ENCODE assay signal across 8 cellular contexts in the genomic region with DNA sequence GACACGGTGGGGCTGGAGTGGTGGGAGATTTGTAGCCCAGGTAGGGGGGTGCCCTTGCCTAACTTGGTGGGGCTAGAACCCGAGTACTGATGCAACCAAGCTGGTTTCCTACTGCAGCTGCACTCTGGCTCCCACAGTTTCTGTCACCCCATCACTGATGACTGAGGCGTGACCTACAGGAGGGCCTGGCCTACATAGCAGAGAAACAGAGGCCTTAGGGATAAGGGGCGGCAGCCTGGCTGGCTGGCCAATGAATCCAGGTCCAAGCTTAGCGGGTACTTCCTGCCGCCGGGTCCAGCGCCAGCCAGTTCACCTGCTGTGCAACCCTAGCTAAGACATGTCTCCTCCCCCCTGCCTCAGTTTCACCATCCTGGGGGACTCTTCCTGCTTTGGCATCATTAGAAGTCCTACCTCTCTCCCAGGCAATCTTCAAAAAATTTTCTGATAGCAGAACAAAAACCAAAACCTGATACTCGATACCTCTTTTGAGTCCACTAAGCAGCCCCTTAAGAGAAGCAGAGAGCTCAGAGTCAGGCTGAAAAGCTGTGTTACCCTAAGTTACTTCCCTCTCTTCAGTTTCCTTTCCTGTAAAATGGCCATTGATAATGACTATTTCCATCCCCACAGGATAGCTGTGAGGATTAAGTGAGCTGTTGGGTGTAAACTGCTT. TPM values are rescaled to one million over a fixed set of nuclear protein-coding genes. Genes with fewer than 3 reads are reported as not detected.
DNase-seq lines count a peak whose midpoint lies in the region; ATAC-seq lines count a peak whose summit lies in the region.

No MANE protein-coding gene starts in this region.

- H3K4me1 Mint-ChIP-seq in activated CD4-positive, alpha-beta T cell treated with anti-CD3 and anti-CD28 coated beads, Interleukin-2, amount 10 ng/mL, durations not matched to agents 24 days and 14 days, result peaks cover 64% of the 10 kb centered on the region

- peak overlapping the region; percentile 82 for H3K27ac Mint-ChIP-seq in activated CD4-positive, alpha-beta T cell treated with anti-CD3 and anti-CD28 coated beads, Interleukin-2, amount 10 ng/mL, durations not matched to agents 24 days and 14 days

- peak overlapping the region; percentile 68 for H3K4me3 Mint-ChIP-seq in activated CD4-positive, alpha-beta T cell treated with anti-CD3 and anti-CD28 coated beads, Interleukin-2, amount 10 ng/mL, durations not matched to agents 24 days and 14 days

- intact Hi-C loops in activated CD4-positive, alpha-beta T cell treated with anti-CD3 and anti-CD28 coated beads, Interleukin-2, amount 10 ng/mL, durations not matched to agents 24 days and 14 days (cut with micrococcal nuclease), result loop anchor here (2.0 kb wide), 4 partner anchors 15 to 53 kb away; partner anchors contain the start of genes AK2 and RNF19B

- peak; percentile 22 for ATAC-seq in HG03196 (IDR thresholded peaks at IDR 0.05; ENCODE audit: unreplicated experiment)

- peaks cover 8% of the 10 kb centered on the region for H3K36me3 Mint-ChIP-seq in activated CD4-positive, alpha-beta T cell treated with anti-CD3 and anti-CD28 coated beads, Interleukin-2, amount 10 ng/mL, durations not matched to agents 24 days and 14 days (ENCODE audit: low read depth)

- peak overlapping the region; percentile 54 for H3K27ac ChIP-seq in cingulate gyrus (ENCODE audit: low read depth, low read length)
- H3K27ac ChIP-seq in substantia nigra (ENCODE audit: low read depth, low read length, poor library complexity, severe bottlenecking), result peak overlapping the region; percentile 56

- no peaks in the 10 kb centered on the region for H3K9me3 Mint-ChIP-seq in activated CD4-positive, alpha-beta T cell treated with anti-CD3 and anti-CD28 coated beads, Interleukin-2, amount 10 ng/mL, durations not matched to agents 24 days and 14 days

- DNase-seq in activated CD4-positive, alpha-beta T cell treated with anti-CD3 and anti-CD28 coated beads, Interleukin-2, amount 10 ng/mL, durations not matched to agents 24 days and 14 days, result no peak
- DNase-seq in activated CD4-positive, alpha-beta T cell treated with anti-CD3 and anti-CD28 coated beads for 4 hours, result no peak
- DNase-seq in substantia nigra (lab: John Stamatoyannopoulos, UW) (no peak), NCI-H345 (lab: John Stamatoyannopoulos, UW) (no peak), HuH-7 (ENCODE audit: low spot score) (no peak)
- DNase-seq in stimulated activated naive CD4-positive, alpha-beta T cell treated with Interleukin-2 at 50 U/mL for 16 hours (lab: John Stamatoyannopoulos, UW), result no peak

- no peaks in the 10 kb centered on the region for H3K27me3 Mint-ChIP-seq in activated CD4-positive, alpha-beta T cell treated with anti-CD3 and anti-CD28 coated beads, Interleukin-2, amount 10 ng/mL, durations not matched to agents 24 days and 14 days

RNA-seq across cellular contexts. Expression of gene RNF19B, which starts 27.3 kb away (rescaled TPM):
- total RNA-seq in activated CD4-positive, alpha-beta T cell treated with anti-CD3 and anti-CD28 coated beads, Interleukin-2, amount 10 ng/mL, durations not matched to agents 24 days and 14 days, result 44.5 and 46.8 TPM in 2 replicates

RNA-seq across cellular contexts. Expression of gene AK2, which starts 44.7 kb away (rescaled TPM):
- 424 and 429 TPM in 2 replicates for total RNA-seq in activated CD4-positive, alpha-beta T cell treated with anti-CD3 and anti-CD28 coated beads, Interleukin-2, amount 10 ng/mL, durations not matched to agents 24 days and 14 days
